Comparison of ENCODE assay signal across 8 cellular contexts in the genomic region with DNA sequence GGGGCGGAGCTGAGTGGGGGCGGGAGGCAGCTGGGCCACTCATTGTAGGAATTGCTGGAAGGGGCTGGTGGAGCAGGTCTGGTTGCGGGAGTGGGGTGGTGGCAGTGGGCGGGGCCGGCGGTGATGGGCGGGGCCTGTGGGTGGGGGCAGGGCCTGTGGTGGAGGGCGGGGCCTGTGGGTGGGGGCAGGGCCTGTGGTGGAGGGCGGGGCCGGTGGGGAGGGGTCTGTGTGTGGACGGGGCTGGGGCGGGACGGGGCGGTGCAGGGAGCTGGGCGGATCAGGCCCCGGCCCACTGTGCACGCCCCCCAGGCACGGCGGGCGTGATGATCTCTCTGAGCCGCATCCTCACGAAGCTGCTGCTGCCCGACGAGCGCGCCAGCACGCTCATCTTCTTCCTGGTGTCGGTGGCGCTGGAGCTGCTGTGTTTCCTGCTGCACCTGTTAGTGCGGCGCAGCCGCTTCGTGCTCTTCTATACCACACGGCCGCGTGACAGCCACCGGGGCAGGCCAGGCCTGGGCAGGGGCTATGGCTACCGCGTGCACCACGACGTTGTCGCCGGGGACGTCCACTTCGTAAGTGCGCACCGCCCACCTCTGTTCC. TPM values are rescaled to one million over a fixed set of nuclear protein-coding genes. Genes with fewer than 3 reads are reported as not detected.
DNase-seq lines count a peak whose midpoint lies in the region; ATAC-seq and TF ChIP-seq lines count a peak whose summit lies in the region.

No MANE protein-coding gene starts in this region.

- no peaks in the 10 kb centered on the region for H3K9me3 ChIP-seq in RWPE2 (ENCODE audit: severe bottlenecking)

- H3K9me3 Mint-ChIP-seq in neural crest cell: no peaks in the 10 kb centered on the region

- DNase-seq in RWPE2 (ENCODE audit: low spot score): no peak
- peak in 3 of 4 experiments; percentile 34 to 70 (median 44) for DNase-seq in activated naive CD4-positive, alpha-beta T cell (lab: John Stamatoyannopoulos, UW)
- DNase-seq in neural crest cell (ENCODE audit: low read depth, low spot score): peak; percentile 57
- no peak for DNase-seq in NCI-H2107 (lab: John Stamatoyannopoulos, UW)
- DNase-seq in MV-4-11 (lab: John Stamatoyannopoulos, UW): no peak

- H3K4me3 Mint-ChIP-seq in neural crest cell: peak overlapping the region; percentile 35

- no peaks in the 10 kb centered on the region for H3K27me3 Mint-ChIP-seq in neural crest cell (ENCODE audit: low read depth)

- no peaks in the 10 kb centered on the region for H3K36me3 ChIP-seq in RWPE2 (ENCODE audit: low read depth)

- H3K27ac Mint-ChIP-seq in neural crest cell (ENCODE audit: unreplicated experiment): no peak overlapping the region

- peaks cover 7% of the 10 kb centered on the region for H3K4me1 Mint-ChIP-seq in neural crest cell

- no peak for TF ChIP-seq CTCF in RWPE2 (IDR thresholded peaks at IDR 0.05; ENCODE audit: poor library complexity, severe bottlenecking)
- TF ChIP-seq CTCF in neural crest cell (conservative IDR thresholded peaks at IDR 0.05): no peak

- no peak overlapping the region for H3K27ac ChIP-seq in RWPE2 (ENCODE audit: poor library complexity, severe bottlenecking)

- H3K27me3 ChIP-seq in RWPE2 (ENCODE audit: insufficient read depth, poor library complexity, severe bottlenecking): no peaks in the 10 kb centered on the region

- H3K4me3 ChIP-seq in RWPE2 (ENCODE audit: severe bottlenecking): no peak overlapping the region

- peaks cover 17% of the 10 kb centered on the region for H3K36me3 Mint-ChIP-seq in neural crest cell (ENCODE audit: low read depth)

- no peaks in the 10 kb centered on the region for H3K4me1 ChIP-seq in RWPE2 (ENCODE audit: insufficient read depth, poor library complexity, severe bottlenecking)

- ATAC-seq in GM18511 (IDR thresholded peaks at IDR 0.05; ENCODE audit: unreplicated experiment) (peak; percentile 56), RWPE2 (ENCODE audit: low read depth) (peak; percentile 57), GM21515 (IDR thresholded peaks at IDR 0.05; ENCODE audit: unreplicated experiment) (no peak), GM19463 (IDR thresholded peaks at IDR 0.05; ENCODE audit: unreplicated experiment) (no peak)

RNA-seq across cellular contexts. Expression of gene SLC29A4, which starts 14.0 kb away (rescaled TPM):
- total RNA-seq in neural crest cell: 32.5 and 40.0 TPM in 2 replicates

Comparison
In these comparisons a context has a peak if more than half of its experiments do, and no peak if none do; other contexts are left out.
1. ATAC-seq: peak in GM18511 (single experiment) and RWPE2 (single experiment); none in GM21515 (single experiment) and GM19463 (single experiment).
2. DNase-seq: peak in activated naive CD4-positive, alpha-beta T cell (3 of 4) and neural crest cell (single experiment); none in RWPE2 (single experiment), NCI-H2107 (single experiment) and MV-4-11 (single experiment).